ENCODE assay signal across 10 cellular contexts in the genomic region with DNA sequence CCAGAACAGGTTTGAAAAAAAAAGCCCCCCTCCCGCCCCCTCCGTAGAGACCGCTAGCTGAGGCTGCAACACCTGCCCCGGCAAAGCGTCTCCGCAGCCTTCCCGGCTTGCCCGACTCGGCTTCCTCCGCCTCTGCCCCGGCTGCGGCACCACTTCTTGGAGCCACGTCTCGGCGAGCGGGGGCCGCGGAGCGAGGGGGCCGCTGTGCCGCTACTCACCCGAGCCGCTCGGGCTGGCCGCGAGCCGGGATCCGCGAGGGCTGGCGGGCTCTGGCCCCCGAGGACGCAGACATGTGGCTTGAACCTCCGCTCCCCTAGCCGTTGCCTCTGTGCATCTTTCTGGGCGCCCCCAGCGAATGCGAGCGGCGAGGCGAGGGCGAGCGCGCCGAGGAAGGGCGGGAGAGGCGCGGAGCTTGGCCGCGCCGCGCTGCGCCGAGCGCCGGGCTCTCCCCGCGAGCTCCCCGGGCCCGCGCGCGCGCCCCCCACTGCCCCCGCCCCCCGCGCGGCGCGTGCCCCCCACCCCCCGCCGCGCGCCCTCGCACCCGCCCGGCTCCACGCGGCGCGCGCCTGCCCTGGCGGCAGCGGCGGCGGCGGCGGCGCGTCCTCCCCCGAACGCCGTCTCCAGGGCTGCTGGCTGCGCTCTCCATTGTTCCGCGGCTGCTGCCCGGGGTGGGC.
DNase-seq lines count a peak whose midpoint lies in the region; ATAC-seq and TF ChIP-seq lines count a peak whose summit lies in the region.
"Had no signal": no experiment of that assay in that cellular context is flagged by ENCODE, and none has a peak within 500 bp of the region (broad histone marks: within the 10 kb centered on the region; RNA-seq: fewer than 3 reads in every experiment).

No MANE protein-coding gene starts in this region.

- no peak overlapping the region for H3K4me3 Mint-ChIP-seq in endothelial cell (ENCODE audit: unreplicated experiment)
- H3K4me3 Mint-ChIP-seq: activated CD8-positive, alpha-beta T cell treated with anti-CD3 and anti-CD28 coated beads, Interleukin-2, amount 10 ng/mL, durations not matched to agents 7 days and 5 days had no signal

- DNase-seq in D341Med (ENCODE audit: low spot score) (peak; percentile 77), NCI-H1092 (lab: John Stamatoyannopoulos, UW) (peak; percentile 14), endothelial cell (ENCODE audit: low spot score) (peak; percentile 33), NOMO-1 treated with dmso at 0.1 percent for 144 hours (lab: John Stamatoyannopoulos, UW; ENCODE audit: unreplicated experiment) (no peak)
- no peak for DNase-seq in central memory CD4-positive, alpha-beta T cell
- DNase-seq: activated CD8-positive, alpha-beta T cell treated with anti-CD3 and anti-CD28 coated beads, Interleukin-2, amount 10 ng/mL, durations not matched to agents 7 days and 5 days; naive thymus-derived CD4-positive, alpha-beta T cell had no signal

- H3K9ac ChIP-seq in parathyroid adenoma: no peak overlapping the region

- H3K27ac ChIP-seq in parathyroid adenoma: no peak overlapping the region

- H3K9me3 ChIP-seq in parathyroid adenoma (ENCODE audit: control insufficient read depth, low read length): no peaks in the 10 kb centered on the region

- H3K4me2 ChIP-seq in parathyroid adenoma (ENCODE audit: low read length): peak overlapping the region; percentile 58

- no peak overlapping the region for H3K27ac Mint-ChIP-seq in endothelial cell (ENCODE audit: unreplicated experiment)
- H3K27ac Mint-ChIP-seq: activated CD8-positive, alpha-beta T cell treated with anti-CD3 and anti-CD28 coated beads, Interleukin-2, amount 10 ng/mL, durations not matched to agents 7 days and 5 days; naive thymus-derived CD4-positive, alpha-beta T cell had no signal

- no peak for TF ChIP-seq CTCF in endothelial cell (IDR thresholded peaks at IDR 0.05; ENCODE audit: unreplicated experiment)
- TF ChIP-seq CTCF in parathyroid adenoma (IDR thresholded peaks at IDR 0.05): no peak

- H3K4me1 Mint-ChIP-seq in endothelial cell (ENCODE audit: unreplicated experiment): peaks cover 19% of the 10 kb centered on the region

- no peak overlapping the region for H2AFZ ChIP-seq in parathyroid adenoma

- no peaks in the 10 kb centered on the region for H3K9me3 Mint-ChIP-seq in endothelial cell (ENCODE audit: unreplicated experiment)

- H3K4me3 ChIP-seq in parathyroid adenoma (ENCODE audit: low read depth, low read length): peak overlapping the region; percentile 18

- no peaks in the 10 kb centered on the region for H3K4me1 ChIP-seq in parathyroid adenoma

- no peaks in the 10 kb centered on the region for H3K79me2 ChIP-seq in parathyroid adenoma

- ATAC-seq in GM18873 (IDR thresholded peaks at IDR 0.05; ENCODE audit: low FRiP score, unreplicated experiment): no peak
- ATAC-seq in GM19023 (IDR thresholded peaks at IDR 0.05; ENCODE audit: unreplicated experiment): no peak
- ATAC-seq: activated CD8-positive, alpha-beta T cell treated with anti-CD3 and anti-CD28 coated beads, Interleukin-2, amount 10 ng/mL, durations not matched to agents 7 days and 5 days; naive thymus-derived CD4-positive, alpha-beta T cell had no signal

- no peaks in the 10 kb centered on the region for H3K36me3 ChIP-seq in parathyroid adenoma (ENCODE audit: control insufficient read depth, insufficient read depth, low read length)

- H3K36me3 Mint-ChIP-seq in endothelial cell (ENCODE audit: low read depth, unreplicated experiment): no peaks in the 10 kb centered on the region
- H3K36me3 Mint-ChIP-seq: naive thymus-derived CD4-positive, alpha-beta T cell had no signal

- H3K27me3 ChIP-seq in parathyroid adenoma (ENCODE audit: control insufficient read depth, insufficient read depth, low read length): peaks cover 2% of the 10 kb centered on the region

- peaks cover 20% of the 10 kb centered on the region for H3K27me3 Mint-ChIP-seq in endothelial cell (ENCODE audit: unreplicated experiment)

Comparison
In these comparisons a context has a peak if more than half of its experiments do, and no peak if none do; other contexts are left out.
1. DNase-seq: peak in D341Med (single experiment), NCI-H1092 (single experiment) and endothelial cell (single experiment); none in central memory CD4-positive, alpha-beta T cell (single experiment) and NOMO-1 treated with dmso at 0.1 percent for 144 hours (single experiment).